ENCODE assay signal across 13 cellular contexts in genomic region chr1:214027498-214027897, GRCh38. TPM values are rescaled to one million over a fixed set of nuclear protein-coding genes. Genes with fewer than 3 reads are reported as not detected.
"Had no signal": no experiment of that assay in that cellular context is flagged by ENCODE, and none has a peak within 500 bp of the region (broad histone marks: within the 10 kb centered on the region; RNA-seq: fewer than 3 reads in every experiment).

No MANE protein-coding gene starts in this region.

- H3K9me3 ChIP-seq: esophagus muscularis mucosa, neutrophil, prostate gland, sigmoid colon had no signal

- H3K27ac ChIP-seq: esophagus muscularis mucosa, neutrophil, prostate gland had no signal

- ATAC-seq: activated naive CD4-positive, alpha-beta T cell treated with anti-CD3 and anti-CD28 coated beads, Interleukin-2, amount 50 U/mL, for 72 hours had no signal

- H3K4me1 ChIP-seq: prostate gland had no signal

- H3K4me3 ChIP-seq: esophagus muscularis mucosa, lung, prostate gland, sigmoid colon had no signal

- DNase-seq: activated effector memory CD4-positive, alpha-beta T cell treated with Interleukin-2 at 50 U/mL for 16 hours; activated T-cell treated with anti-CD3 and anti-CD28 coated beads, Interleukin-2, amount 50 U/mL, for 1 hour; head of caudate nucleus; naive B cell; sigmoid colon; stimulated activated CD4-positive, alpha-beta T cell treated with anti-CD3 and anti-CD28 coated beads, Interleukin-4, amount 100 ng/mL, for 1 hour had no signal

- H3K4me1 Mint-ChIP-seq: naive B cell had no signal

- H3K36me3 Mint-ChIP-seq: activated naive CD4-positive, alpha-beta T cell treated with anti-CD3 and anti-CD28 coated beads, Interleukin-2, amount 50 U/mL, for 72 hours; naive B cell had no signal

- H3K36me3 ChIP-seq: esophagus muscularis mucosa, neutrophil, prostate gland, sigmoid colon had no signal

- H3K4me3 Mint-ChIP-seq: naive B cell; stimulated activated naive CD8-positive, alpha-beta T cell treated with anti-CD3 and anti-CD28 coated beads, Interleukin-15, Interleukin-2, amounts not matched to agents 100 ng/mL and 50 ng/mL, for 24 hours had no signal

- H3K9me3 Mint-ChIP-seq: activated naive CD4-positive, alpha-beta T cell treated with anti-CD3 and anti-CD28 coated beads, Interleukin-2, amount 50 U/mL, for 72 hours; stimulated activated naive CD8-positive, alpha-beta T cell treated with anti-CD3 and anti-CD28 coated beads, Interleukin-15, Interleukin-2, amounts not matched to agents 100 ng/mL and 50 ng/mL, for 24 hours had no signal

- H3K27me3 ChIP-seq: neutrophil, sigmoid colon had no signal

RNA-seq across cellular contexts. Expression of gene PROX1, which starts 39.7 kb away (rescaled TPM):
- total RNA-seq: T-helper 2 cell treated with Interferon-gamma antibody and Interleukin-4, amounts not matched to agents 100 ng/mL and 5 ng/mL, for 36 hours had no signal
